Comparison of ENCODE assay signal across 7 cellular contexts in genomic region chr16:14930971-14931370, GRCh38. TPM values are rescaled to one million over a fixed set of nuclear protein-coding genes. Genes with fewer than 3 reads are reported as not detected.
DNase-seq lines count a peak whose midpoint lies in the region; ATAC-seq, FAIRE-seq and TF ChIP-seq lines count a peak whose summit lies in the region.
"Not testable (repeated sequence)": the region's sequence is repeated elsewhere in the genome, so short reads cannot be mapped to it uniquely, and the experiment has no call there.
"Had no signal": no experiment of that assay in that cellular context is flagged by ENCODE, and none has a peak within 500 bp of the region (broad histone marks: within the 10 kb centered on the region; RNA-seq: fewer than 3 reads in every experiment).

No MANE protein-coding gene starts in this region.

- intact Hi-C loops in kidney (cut with DNase I); sciatic nerve (cut with DNase I); upper lobe of right lung (cut with DNase I): not testable (repeated sequence)

- not testable (repeated sequence) for H3K36me3 Mint-ChIP-seq in endodermal cell (ENCODE audit: low read depth)

- not testable (repeated sequence) for H3K9me3 ChIP-seq in endodermal cell (ENCODE audit: control insufficient read depth, low read length); kidney (ENCODE audit: control insufficient read depth in 1 of 2, low read length in 2 of 2); upper lobe of right lung

- not testable (repeated sequence) for H3K9me3 Mint-ChIP-seq in endodermal cell

- not testable (repeated sequence) for ATAC-seq in sciatic nerve, upper lobe of right lung

- H3K4me3 Mint-ChIP-seq in endodermal cell, result not testable (repeated sequence)

- H3K36me3 ChIP-seq in endodermal cell (ENCODE audit: control insufficient read depth, insufficient read depth, low read length); kidney (ENCODE audit: control insufficient read depth in 1 of 2, insufficient read depth in 2 of 2, low read length in 2 of 2); upper lobe of right lung: not testable (repeated sequence)

- not testable (repeated sequence) for H3K27ac Mint-ChIP-seq in endodermal cell

- not testable (repeated sequence) for H3K27me3 Mint-ChIP-seq in endodermal cell (ENCODE audit: insufficient read depth)

- FAIRE-seq in kidney (lab: Jason Lieb, UNC), result not testable (repeated sequence)

- H3K4me1 ChIP-seq in endodermal cell (ENCODE audit: control insufficient read depth, insufficient read depth, low read length); kidney (ENCODE audit: control insufficient read depth in 1 of 2, insufficient read depth in 1 of 2, low read depth in 1 of 2, low read length in 2 of 2); upper lobe of right lung: not testable (repeated sequence)

- not testable (repeated sequence) for TF ChIP-seq CTCF in endodermal cell (conservative IDR thresholded peaks at IDR 0.05); kidney (IDR thresholded peaks at IDR 0.05; ENCODE audit: borderline replicate concordance, extremely low read depth, insufficient read depth); upper lobe of right lung (IDR thresholded peaks at IDR 0.05)

- H3K9ac ChIP-seq in endodermal cell (ENCODE audit: extremely low read depth, low read length, poor library complexity, severe bottlenecking); kidney (ENCODE audit: low read length in 2 of 2): not testable (repeated sequence)

- not testable (repeated sequence) for H3K27me3 ChIP-seq in endodermal cell (ENCODE audit: control insufficient read depth, insufficient read depth, low read length, poor library complexity, severe bottlenecking); upper lobe of right lung

- DNase-seq in activated CD8-positive, alpha-beta memory T cell treated with anti-CD3 and anti-CD28 coated beads for 24 hours, result peak; percentile 26
- DNase-seq in endodermal cell, result peak; percentile 4
- DNase-seq in kidney, result peak; percentile 60
- peak; percentile 33 for DNase-seq in mesenteric fat pad (ENCODE audit: low spot score)
- peak; percentile 19 for DNase-seq in sciatic nerve (ENCODE audit: low spot score)
- DNase-seq in upper lobe of right lung, result peak; percentile 60

- not testable (repeated sequence) for H3K27ac ChIP-seq in endodermal cell (ENCODE audit: low read depth, low read length); kidney (ENCODE audit: low read depth in 2 of 2, low read length in 2 of 2); upper lobe of right lung

- 97% methylated on average over 4 of the region's 19 CpGs; no CpG with 5 or more reads in 1 of the 2 experiments for WGBS in endodermal cell (ENCODE audit: insufficient coverage in 1 of 2, insufficient read length in 1 of 2), 2 experiments

- not testable (repeated sequence) for H3K4me3 ChIP-seq in endodermal cell (ENCODE audit: low read length); kidney (ENCODE audit: low read length in 2 of 2); upper lobe of right lung

- not testable (repeated sequence) for H3K4me1 Mint-ChIP-seq in endodermal cell

RNA-seq across cellular contexts. Expression of gene NPIPA1, which starts 6.3 kb away (rescaled TPM):
- total RNA-seq in endodermal cell (100 to 1,000 TPM; 177 to 183 TPM), kidney (79.3 TPM), mesenteric fat pad (113 TPM), sciatic nerve (214 TPM), upper lobe of right lung (91.6 TPM)
- polyA plus RNA-seq in endodermal cell (2013, experiment 1 of 2), result 97.9 TPM
- polyA plus RNA-seq in endodermal cell (2013, experiment 2 of 2), result 92.2 TPM
- polyA plus RNA-seq in kidney (ENCODE audit: insufficient read depth, low read depth, low replicate concordance), result 26.7 TPM
- polyA plus RNA-seq: CD14-positive monocyte had no signal

RNA-seq across cellular contexts. Expression of gene PDXDC1, which starts 43.9 kb away (rescaled TPM):
- 100 to 1,000 TPM; 163 to 202 TPM for total RNA-seq in endodermal cell
- 52.4 TPM for polyA plus RNA-seq in endodermal cell (2013, experiment 1 of 2)
- polyA plus RNA-seq in endodermal cell (2013, experiment 2 of 2), result 44.1 TPM
- 113 TPM for total RNA-seq in kidney
- 56.5 TPM for polyA plus RNA-seq in kidney (ENCODE audit: insufficient read depth, low read depth, low replicate concordance)
- total RNA-seq in mesenteric fat pad, result 89.8 TPM
- 58.6 TPM for total RNA-seq in sciatic nerve
- total RNA-seq in upper lobe of right lung, result 100 TPM

Comparison
In these comparisons a context has a peak if more than half of its experiments do, and no peak if none do; other contexts are left out.
1. DNase-seq: peak in every context shown above with its lines; median percentile 60 in kidney; 60 in upper lobe of right lung; 33 in mesenteric fat pad; 26 in activated CD8-positive, alpha-beta memory T cell treated with anti-CD3 and anti-CD28 coated beads for 24 hours; 19 in sciatic nerve; 4 in endodermal cell.